1 cellular context compared by ENCODE assay signal in the genomic region with DNA sequence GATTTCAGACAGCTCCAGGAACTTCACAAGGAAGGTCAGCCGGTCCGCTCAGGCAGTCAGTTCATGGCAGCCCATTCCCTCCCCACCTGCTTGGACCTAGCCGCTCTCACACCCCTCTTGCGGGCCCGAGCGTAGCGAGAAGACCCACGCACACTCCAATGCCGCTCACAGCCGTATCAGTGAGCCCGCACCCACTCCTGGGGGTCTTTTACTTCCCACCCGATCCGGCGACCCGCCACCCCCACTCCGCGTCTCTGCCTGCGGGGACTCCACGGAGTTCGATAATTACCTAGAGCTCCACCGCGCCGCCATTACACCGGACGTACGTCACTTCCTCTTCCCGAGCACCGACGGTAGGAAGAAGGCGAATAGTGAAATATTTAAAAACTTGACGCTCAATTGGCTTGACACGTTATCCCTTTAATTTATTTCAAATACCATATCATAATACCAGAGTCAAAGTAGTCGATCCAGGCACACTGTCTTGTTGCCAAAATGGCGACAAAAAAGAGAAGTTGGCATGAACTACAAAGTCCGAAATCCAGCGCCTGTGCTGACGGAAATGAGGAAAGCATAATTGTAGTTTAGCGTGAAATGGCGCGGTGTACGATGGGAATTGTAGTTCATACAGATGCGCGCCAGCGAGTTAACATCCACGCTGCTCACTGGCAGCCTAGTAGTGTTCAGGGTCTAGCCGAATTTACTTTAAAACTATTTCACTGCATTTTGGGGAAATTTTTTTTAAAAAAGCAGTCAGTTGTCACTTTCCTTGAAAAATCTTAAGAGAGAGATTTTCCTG.
TF ChIP-seq lines count a peak whose summit lies in the region.

A gene (minus strand): TSS at position 517 of the 799 bp plus-strand sequence. CDS start 13,956 bp downstream, outside the sequence.

TF ChIP-seq in HepG2, 621 proteins besides CTCF, POLR2A, EP300 and RAD21 (continued from another document and continues in another):
- TF ChIP-seq, protein P1, sequence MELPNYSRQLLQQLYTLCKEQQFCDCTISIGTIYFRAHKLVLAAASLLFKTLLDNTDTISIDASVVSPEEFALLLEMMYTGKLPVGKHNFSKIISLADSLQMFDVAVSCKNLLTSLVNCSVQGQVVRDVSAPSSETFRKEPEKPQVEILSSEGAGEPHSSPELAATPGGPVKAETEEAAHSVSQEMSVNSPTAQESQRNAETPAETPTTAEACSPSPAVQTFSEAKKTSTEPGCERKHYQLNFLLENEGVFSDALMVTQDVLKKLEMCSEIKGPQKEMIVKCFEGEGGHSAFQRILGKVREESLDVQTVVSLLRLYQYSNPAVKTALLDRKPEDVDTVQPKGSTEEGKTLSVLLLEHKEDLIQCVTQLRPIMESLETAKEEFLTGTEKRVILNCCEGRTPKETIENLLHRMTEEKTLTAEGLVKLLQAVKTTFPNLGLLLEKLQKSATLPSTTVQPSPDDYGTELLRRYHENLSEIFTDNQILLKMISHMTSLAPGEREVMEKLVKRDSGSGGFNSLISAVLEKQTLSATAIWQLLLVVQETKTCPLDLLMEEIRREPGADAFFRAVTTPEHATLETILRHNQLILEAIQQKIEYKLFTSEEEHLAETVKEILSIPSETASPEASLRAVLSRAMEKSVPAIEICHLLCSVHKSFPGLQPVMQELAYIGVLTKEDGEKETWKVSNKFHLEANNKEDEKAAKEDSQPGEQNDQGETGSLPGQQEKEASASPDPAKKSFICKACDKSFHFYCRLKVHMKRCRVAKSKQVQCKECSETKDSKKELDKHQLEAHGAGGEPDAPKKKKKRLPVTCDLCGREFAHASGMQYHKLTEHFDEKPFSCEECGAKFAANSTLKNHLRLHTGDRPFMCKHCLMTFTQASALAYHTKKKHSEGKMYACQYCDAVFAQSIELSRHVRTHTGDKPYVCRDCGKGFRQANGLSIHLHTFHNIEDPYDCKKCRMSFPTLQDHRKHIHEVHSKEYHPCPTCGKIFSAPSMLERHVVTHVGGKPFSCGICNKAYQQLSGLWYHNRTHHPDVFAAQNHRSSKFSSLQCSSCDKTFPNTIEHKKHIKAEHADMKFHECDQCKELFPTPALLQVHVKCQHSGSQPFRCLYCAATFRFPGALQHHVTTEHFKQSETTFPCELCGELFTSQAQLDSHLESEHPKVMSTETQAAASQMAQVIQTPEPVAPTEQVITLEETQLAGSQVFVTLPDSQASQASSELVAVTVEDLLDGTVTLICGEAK (IDR thresholded peaks at IDR 0.05), result peak; percentile 48; the same call in 1 of the 2 replicates
- TF ChIP-seq, protein P1 (CRISPR knock-in tag; IDR thresholded peaks at IDR 0.05), result peak; percentile 88
- TF ChIP-seq ARHGAP35 (CRISPR knock-in tag; IDR thresholded peaks at IDR 0.05; ENCODE audit: borderline replicate concordance), result peak; percentile 84
- peak; percentile 88 for TF ChIP-seq SRSF1 (optimal IDR thresholded peaks at IDR 0.05; ENCODE audit: low read depth, low read length)
- peak; percentile 67; the same call in 1 of the 2 replicates for TF ChIP-seq ZNF264 (CRISPR knock-in tag; IDR thresholded peaks at IDR 0.05)
- TF ChIP-seq, protein P2, sequence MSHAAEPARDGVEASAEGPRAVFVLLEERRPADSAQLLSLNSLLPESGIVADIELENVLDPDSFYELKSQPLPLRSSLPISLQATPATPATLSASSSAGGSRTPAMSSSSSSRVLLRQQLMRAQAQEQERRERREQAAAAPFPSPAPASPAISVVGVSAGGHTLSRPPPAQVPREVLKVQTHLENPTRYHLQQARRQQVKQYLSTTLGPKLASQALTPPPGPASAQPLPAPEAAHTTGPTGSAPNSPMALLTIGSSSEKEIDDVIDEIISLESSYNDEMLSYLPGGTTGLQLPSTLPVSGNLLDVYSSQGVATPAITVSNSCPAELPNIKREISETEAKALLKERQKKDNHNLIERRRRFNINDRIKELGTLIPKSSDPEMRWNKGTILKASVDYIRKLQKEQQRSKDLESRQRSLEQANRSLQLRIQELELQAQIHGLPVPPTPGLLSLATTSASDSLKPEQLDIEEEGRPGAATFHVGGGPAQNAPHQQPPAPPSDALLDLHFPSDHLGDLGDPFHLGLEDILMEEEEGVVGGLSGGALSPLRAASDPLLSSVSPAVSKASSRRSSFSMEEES (CRISPR knock-in tag; IDR thresholded peaks at IDR 0.05), result peak; percentile 49; the same call in 1 of the 2 replicates
- 0 out of 2 replicates have a peak, but pooled peaks have one; percentile 20 for TF ChIP-seq ZSCAN21 (CRISPR knock-in tag; IDR thresholded peaks at IDR 0.05; ENCODE audit: borderline replicate concordance)
- TF ChIP-seq LCORL (IDR thresholded peaks at IDR 0.05), result peak; percentile 88; the same call in 1 of the 2 replicates
- TF ChIP-seq LCORL (CRISPR knock-in tag; IDR thresholded peaks at IDR 0.05), result peak; percentile 31; the same call in 1 of the 2 replicates
- no peak for TF ChIP-seq HOXA9 (CRISPR knock-in tag; IDR thresholded peaks at IDR 0.05; ENCODE audit: borderline replicate concordance)
- 0 out of 2 replicates have a peak, but pooled peaks have one; percentile 61 for TF ChIP-seq CC2D1A (CRISPR knock-in tag; IDR thresholded peaks at IDR 0.05)
- TF ChIP-seq ARNTL (CRISPR knock-in tag; IDR thresholded peaks at IDR 0.05), result 0 out of 2 replicates have a peak, but pooled peaks have one; percentile 52
- TF ChIP-seq, protein P3, sequence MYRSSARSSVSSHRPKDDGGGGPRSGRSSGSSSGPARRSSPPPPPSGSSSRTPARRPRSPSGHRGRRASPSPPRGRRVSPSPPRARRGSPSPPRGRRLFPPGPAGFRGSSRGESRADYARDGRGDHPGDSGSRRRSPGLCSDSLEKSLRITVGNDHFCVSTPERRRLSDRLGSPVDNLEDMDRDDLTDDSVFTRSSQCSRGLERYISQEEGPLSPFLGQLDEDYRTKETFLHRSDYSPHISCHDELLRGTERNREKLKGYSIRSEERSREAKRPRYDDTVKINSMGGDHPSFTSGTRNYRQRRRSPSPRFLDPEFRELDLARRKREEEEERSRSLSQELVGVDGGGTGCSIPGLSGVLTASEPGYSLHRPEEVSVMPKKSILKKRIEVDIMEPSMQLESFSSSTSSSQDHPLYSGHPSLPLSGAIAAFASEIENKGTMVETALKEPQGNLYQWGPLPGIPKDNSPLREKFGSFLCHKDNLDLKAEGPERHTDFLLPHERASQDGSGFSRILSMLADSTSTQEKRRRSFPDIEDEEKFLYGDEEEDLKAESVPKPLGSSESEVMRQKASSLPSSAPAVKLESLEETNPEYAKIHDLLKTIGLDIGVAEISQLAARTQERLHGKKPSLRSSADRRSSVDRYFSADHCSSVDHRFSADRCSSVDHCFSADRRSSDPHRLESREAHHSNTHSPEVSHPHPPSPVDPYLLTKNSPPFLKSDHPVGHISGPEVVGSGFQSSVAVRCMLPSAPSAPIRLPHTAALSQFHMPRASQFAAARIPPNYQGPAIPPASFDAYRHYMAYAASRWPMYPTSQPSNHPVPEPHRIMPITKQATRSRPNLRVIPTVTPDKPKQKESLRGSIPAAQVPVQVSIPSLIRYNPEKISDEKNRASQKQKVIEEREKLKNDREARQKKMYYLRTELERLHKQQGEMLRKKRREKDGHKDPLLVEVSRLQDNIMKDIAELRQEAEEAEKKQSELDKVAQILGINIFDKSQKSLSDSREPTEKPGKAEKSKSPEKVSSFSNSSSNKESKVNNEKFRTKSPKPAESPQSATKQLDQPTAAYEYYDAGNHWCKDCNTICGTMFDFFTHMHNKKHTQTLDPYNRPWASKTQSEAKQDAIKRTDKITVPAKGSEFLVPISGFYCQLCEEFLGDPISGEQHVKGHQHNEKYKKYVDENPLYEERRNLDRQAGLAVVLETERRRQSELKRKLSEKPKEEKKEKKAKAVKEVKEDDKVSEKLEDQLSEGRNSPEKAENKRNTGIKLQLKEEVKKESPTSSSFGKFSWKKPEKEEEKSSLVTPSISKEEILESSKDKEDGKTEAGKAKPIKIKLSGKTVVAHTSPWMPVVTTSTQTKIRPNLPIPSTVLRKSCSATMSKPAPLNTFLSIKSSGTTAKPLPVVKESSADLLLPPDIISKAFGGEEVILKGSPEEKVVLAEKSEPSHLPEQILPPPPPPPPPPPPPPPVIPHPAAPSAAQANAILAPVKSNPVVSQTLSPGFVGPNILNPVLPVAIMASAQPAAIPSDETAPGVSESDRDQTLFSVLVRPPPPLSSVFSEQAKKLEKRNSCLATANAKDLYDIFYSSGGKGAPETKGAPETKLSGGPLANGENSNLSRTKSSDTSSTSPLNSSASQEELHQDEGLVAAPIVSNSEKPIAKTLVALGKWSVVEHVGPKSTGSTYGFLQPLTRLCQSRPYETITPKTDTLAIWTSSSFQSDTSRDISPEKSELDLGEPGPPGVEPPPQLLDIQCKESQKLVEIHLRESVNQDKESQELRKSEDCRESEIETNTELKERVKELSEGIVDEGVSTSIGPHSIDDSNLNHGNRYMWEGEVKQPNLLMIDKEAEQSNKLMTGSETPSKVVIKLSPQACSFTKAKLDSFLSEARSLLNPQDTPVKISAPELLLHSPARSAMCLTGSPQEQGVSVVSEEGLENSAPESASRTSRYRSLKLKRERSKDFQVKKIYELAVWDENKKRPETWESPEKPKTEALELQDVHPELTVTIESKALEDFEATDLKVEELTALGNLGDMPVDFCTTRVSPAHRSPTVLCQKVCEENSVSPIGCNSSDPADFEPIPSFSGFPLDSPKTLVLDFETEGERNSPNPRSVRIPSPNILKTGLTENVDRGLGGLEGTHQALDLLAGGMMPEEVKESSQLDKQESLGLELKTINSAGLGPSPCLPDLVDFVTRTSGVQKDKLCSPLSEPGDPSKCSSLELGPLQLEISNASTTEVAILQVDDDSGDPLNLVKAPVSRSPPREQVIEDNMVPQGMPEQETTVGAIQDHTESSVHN (CRISPR knock-in tag; IDR thresholded peaks at IDR 0.05), result 0 out of 2 replicates have a peak, but pooled peaks have one; percentile 67
- TF ChIP-seq, protein P4, sequence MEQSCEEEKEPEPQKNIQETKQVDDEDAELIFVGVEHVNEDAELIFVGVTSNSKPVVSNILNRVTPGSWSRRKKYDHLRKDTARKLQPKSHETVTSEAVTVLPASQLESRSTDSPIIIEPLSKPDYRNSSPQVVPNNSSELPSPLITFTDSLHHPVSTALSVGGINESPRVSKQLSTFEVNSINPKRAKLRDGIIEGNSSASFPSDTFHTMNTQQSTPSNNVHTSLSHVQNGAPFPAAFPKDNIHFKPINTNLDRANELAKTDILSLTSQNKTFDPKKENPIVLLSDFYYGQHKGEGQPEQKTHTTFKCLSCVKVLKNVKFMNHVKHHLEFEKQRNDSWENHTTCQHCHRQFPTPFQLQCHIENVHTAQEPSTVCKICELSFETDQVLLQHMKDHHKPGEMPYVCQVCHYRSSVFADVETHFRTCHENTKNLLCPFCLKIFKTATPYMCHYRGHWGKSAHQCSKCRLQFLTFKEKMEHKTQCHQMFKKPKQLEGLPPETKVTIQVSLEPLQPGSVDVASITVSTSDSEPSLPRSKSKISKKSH (CRISPR knock-in tag; IDR thresholded peaks at IDR 0.05; ENCODE audit: borderline replicate concordance), result no peak; the same call in 1 of the 2 replicates
- TF ChIP-seq DPF2 (CRISPR knock-in tag; IDR thresholded peaks at IDR 0.05; ENCODE audit: borderline replicate concordance, low read depth), result no peak
- TF ChIP-seq, protein P5, sequence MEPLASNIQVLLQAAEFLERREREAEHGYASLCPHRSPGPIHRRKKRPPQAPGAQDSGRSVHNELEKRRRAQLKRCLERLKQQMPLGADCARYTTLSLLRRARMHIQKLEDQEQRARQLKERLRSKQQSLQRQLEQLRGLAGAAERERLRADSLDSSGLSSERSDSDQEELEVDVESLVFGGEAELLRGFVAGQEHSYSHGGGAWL (CRISPR knock-in tag; IDR thresholded peaks at IDR 0.05), result peak; percentile 83
- no peak for TF ChIP-seq KLF9 (CRISPR knock-in tag; IDR thresholded peaks at IDR 0.05; ENCODE audit: low read depth)
- TF ChIP-seq, protein P6, sequence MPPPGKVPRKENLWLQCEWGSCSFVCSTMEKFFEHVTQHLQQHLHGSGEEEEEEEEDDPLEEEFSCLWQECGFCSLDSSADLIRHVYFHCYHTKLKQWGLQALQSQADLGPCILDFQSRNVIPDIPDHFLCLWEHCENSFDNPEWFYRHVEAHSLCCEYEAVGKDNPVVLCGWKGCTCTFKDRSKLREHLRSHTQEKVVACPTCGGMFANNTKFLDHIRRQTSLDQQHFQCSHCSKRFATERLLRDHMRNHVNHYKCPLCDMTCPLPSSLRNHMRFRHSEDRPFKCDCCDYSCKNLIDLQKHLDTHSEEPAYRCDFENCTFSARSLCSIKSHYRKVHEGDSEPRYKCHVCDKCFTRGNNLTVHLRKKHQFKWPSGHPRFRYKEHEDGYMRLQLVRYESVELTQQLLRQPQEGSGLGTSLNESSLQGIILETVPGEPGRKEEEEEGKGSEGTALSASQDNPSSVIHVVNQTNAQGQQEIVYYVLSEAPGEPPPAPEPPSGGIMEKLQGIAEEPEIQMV (CRISPR knock-in tag; IDR thresholded peaks at IDR 0.05; ENCODE audit: low read depth), result 0 out of 2 replicates have a peak, but pooled peaks have one; percentile 61
- TF ChIP-seq NONO (IDR thresholded peaks at IDR 0.05), result no peak
- TF ChIP-seq NONO (CRISPR knock-in tag; conservative IDR thresholded peaks at IDR 0.05), result peak; percentile 71; the same call in 1 of the 2 replicates
- TF ChIP-seq ZNF207 (IDR thresholded peaks at IDR 0.05; ENCODE audit: borderline replicate concordance), result no peak
- peak; percentile 86 for TF ChIP-seq NR2C2 (CRISPR knock-in tag; IDR thresholded peaks at IDR 0.05; ENCODE audit: borderline replicate concordance)
- no peak for TF ChIP-seq ZSCAN25 (CRISPR knock-in tag; IDR thresholded peaks at IDR 0.05)
- no peak for TF ChIP-seq ZNF367 (CRISPR knock-in tag; IDR thresholded peaks at IDR 0.05; ENCODE audit: borderline replicate concordance)
- peak; percentile 97 for TF ChIP-seq YY1 (IDR thresholded peaks at IDR 0.05; ENCODE audit: insufficient read depth, insufficient replicate concordance, low read depth, low read length)
- TF ChIP-seq ELF3 (CRISPR knock-in tag; IDR thresholded peaks at IDR 0.05), result peak; percentile 69
- TF ChIP-seq MIER3 (CRISPR knock-in tag; IDR thresholded peaks at IDR 0.05; ENCODE audit: borderline replicate concordance), result peak; percentile 49; the same call in 1 of the 2 replicates
- no peak for TF ChIP-seq POLR2AphosphoS2 (IDR thresholded peaks at IDR 0.05; ENCODE audit: low read depth, low read length)
- no peak for TF ChIP-seq ZNF547 (CRISPR knock-in tag; IDR thresholded peaks at IDR 0.05)
